ENCODE assay signal across 26 cellular contexts in the genomic region with DNA sequence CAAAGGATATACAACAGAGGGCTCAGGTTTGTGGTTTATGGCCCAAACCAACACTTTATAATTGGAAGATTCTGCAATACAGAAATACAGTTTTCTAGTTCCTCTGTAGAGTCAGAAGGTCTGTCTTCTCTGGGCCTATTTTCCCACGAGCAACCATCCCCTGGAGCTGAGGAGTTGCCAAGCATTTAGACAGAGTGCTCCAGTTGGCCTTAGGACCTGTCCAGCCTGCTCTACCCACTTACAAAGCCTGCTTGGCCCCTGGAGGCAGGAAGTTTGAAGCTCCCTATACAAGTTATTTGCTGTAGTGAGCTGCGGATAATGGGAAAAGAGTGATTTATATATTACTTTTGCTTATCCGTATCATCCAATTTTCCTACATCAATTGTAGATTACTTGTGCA.
"Had no signal": no experiment of that assay in that cellular context is flagged by ENCODE, and none has a peak within 500 bp of the region (broad histone marks: within the 10 kb centered on the region; RNA-seq: fewer than 3 reads in every experiment).

No MANE protein-coding gene starts in this region.

- H3K9me3 ChIP-seq: esophagus muscularis mucosa, gastrocnemius medialis had no signal

- ATAC-seq: activated CD4-positive, CD25-positive, alpha-beta regulatory T cell treated with anti-CD3 and anti-CD28 coated beads, Interleukin-2, amount 50 U/mL, for 24 hours; activated CD8-positive, alpha-beta T cell treated with anti-CD3 and anti-CD28 coated beads for 36 hours; activated T-cell treated with anti-CD3 and anti-CD28 coated beads, Interleukin-2, amount 50 U/mL, for 4 hours; activated T-helper 17 cell treated with anti-CD3 and anti-CD28 coated beads, Interleukin-2, amount 50 U/mL, for 72 hours; effector memory CD8-positive, alpha-beta T cell; foreskin keratinocyte; T-cell had no signal

- H3K36me3 ChIP-seq: brain microvascular endothelial cell, esophagus muscularis mucosa, gastrocnemius medialis had no signal

- DNase-seq: activated B cell treated with CpG ODN at 0.5 μM for 24 hours; activated CD4-positive, alpha-beta T cell treated with anti-CD3 and anti-CD28 coated beads for 48 hours; activated CD4-positive, alpha-beta T cell treated with anti-CD3 and anti-CD28 coated beads, Interleukin-2, amount 50 U/mL, for 1 hour; activated CD4-positive, alpha-beta T cell treated with anti-CD3 and anti-CD28 coated beads, Interleukin-2, amount 50 U/mL, for 48 hours; activated CD8-positive, alpha-beta memory T cell treated with anti-CD3 and anti-CD28 coated beads for 24 hours; activated CD8-positive, alpha-beta T cell treated with anti-CD3 and anti-CD28 coated beads for 36 hours; activated effector memory CD4-positive, alpha-beta T cell treated with Interleukin-2 at 50 U/mL for 16 hours; activated gamma-delta T cell treated with Interleukin-2 at 50 U/mL for 16 hours; activated naive CD4-positive, alpha-beta T cell treated with anti-CD3 and anti-CD28 coated beads, Interleukin-2, amount 50 U/mL, for 16 hours; activated naive CD4-positive, alpha-beta T cell treated with Interleukin-2 at 50 U/mL for 16 hours; activated T-cell treated with anti-CD3 and anti-CD28 coated beads, Interleukin-2, amount 50 U/mL, for 4 hours; amniotic stem cell; brain microvascular endothelial cell; cortex of kidney; dermis blood vessel endothelial cell; effector CD4-positive, alpha-beta T cell; effector memory CD8-positive, alpha-beta T cell; erythroblast; foreskin keratinocyte; gastrocnemius medialis; T-cell; T-helper 9 cell; WERI-Rb-1 had no signal

- H3K4me1 ChIP-seq: esophagus muscularis mucosa, foreskin keratinocyte had no signal

- H3K27ac ChIP-seq: brain microvascular endothelial cell, esophagus muscularis mucosa, foreskin keratinocyte, WERI-Rb-1 had no signal

- H3K4me3 ChIP-seq: esophagus muscularis mucosa, gastrocnemius medialis had no signal

- H3K27me3 ChIP-seq: brain microvascular endothelial cell, esophagus muscularis mucosa, foreskin keratinocyte, gastrocnemius medialis had no signal
